Comparison of ENCODE assay signal across 1 cellular context in the genomic region with DNA sequence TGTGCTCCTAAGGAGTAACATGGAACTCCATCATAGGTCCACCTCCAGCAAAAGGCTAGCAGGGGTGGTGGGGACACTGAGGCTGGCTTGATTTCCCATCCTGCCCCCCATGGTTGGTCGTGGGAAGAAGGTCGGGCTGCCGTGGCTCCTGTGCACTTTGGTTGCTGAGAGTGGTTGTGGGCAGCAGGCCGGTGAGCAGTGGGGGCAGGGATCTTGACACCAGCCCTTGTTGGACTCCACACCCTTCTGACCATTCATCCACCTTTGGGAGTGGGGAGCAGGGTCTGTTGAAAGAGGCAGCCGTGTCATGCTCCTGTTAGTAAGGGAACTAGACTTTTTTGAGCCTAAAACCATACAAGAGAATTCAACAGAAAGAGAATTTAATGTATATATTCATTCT.
TF ChIP-seq lines count a peak whose summit lies in the region.

No MANE protein-coding gene starts in this region.

TF ChIP-seq in WTC11, 78 proteins besides CTCF, POLR2A, EP300 and RAD21 (continued from another document):
- TF ChIP-seq, protein P1, sequence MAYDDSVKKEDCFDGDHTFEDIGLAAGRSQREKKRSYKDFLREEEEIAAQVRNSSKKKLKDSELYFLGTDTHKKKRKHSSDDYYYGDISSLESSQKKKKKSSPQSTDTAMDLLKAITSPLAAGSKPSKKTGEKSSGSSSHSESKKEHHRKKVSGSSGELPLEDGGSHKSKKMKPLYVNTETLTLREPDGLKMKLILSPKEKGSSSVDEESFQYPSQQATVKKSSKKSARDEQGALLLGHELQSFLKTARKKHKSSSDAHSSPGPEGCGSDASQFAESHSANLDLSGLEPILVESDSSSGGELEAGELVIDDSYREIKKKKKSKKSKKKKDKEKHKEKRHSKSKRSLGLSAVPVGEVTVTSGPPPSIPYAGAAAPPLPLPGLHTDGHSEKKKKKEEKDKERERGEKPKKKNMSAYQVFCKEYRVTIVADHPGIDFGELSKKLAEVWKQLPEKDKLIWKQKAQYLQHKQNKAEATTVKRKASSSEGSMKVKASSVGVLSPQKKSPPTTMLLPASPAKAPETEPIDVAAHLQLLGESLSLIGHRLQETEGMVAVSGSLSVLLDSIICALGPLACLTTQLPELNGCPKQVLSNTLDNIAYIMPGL (CRISPR knock-in tag; IDR thresholded peaks at IDR 0.05), result no peak
- TF ChIP-seq SOX15 (CRISPR knock-in tag; IDR thresholded peaks at IDR 0.05), result no peak
- TF ChIP-seq, protein P2, sequence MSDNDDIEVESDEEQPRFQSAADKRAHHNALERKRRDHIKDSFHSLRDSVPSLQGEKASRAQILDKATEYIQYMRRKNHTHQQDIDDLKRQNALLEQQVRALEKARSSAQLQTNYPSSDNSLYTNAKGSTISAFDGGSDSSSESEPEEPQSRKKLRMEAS (CRISPR knock-in tag; IDR thresholded peaks at IDR 0.05), result no peak
- TF ChIP-seq, protein P3, sequence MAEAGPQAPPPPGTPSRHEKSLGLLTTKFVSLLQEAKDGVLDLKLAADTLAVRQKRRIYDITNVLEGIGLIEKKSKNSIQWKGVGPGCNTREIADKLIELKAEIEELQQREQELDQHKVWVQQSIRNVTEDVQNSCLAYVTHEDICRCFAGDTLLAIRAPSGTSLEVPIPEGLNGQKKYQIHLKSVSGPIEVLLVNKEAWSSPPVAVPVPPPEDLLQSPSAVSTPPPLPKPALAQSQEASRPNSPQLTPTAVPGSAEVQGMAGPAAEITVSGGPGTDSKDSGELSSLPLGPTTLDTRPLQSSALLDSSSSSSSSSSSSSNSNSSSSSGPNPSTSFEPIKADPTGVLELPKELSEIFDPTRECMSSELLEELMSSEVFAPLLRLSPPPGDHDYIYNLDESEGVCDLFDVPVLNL (CRISPR knock-in tag; IDR thresholded peaks at IDR 0.05; ENCODE audit: borderline replicate concordance, low read depth), result no peak
- no peak for TF ChIP-seq KAT7 (CRISPR knock-in tag; IDR thresholded peaks at IDR 0.05; ENCODE audit: borderline replicate concordance)
- no peak for TF ChIP-seq FOXP1 (CRISPR knock-in tag; IDR thresholded peaks at IDR 0.05; ENCODE audit: borderline replicate concordance)
- TF ChIP-seq TCF7 (CRISPR knock-in tag; IDR thresholded peaks at IDR 0.05; ENCODE audit: low read depth), result no peak
- TF ChIP-seq RELA (CRISPR knock-in tag; IDR thresholded peaks at IDR 0.05; ENCODE audit: borderline replicate concordance), result no peak
